8 cellular contexts compared by ENCODE assay signal in genomic region chr10:80535671-80536360, GRCh38. TPM values are rescaled to one million over a fixed set of nuclear protein-coding genes. Genes with fewer than 3 reads are reported as not detected.
DNase-seq lines count a peak whose midpoint lies in the region; ATAC-seq and TF ChIP-seq lines count a peak whose summit lies in the region.

No MANE protein-coding gene starts in this region.

- WGBS in body of pancreas, 2 donors, result 17 to 19% methylated on average over 7 to 50 of the region's 50 CpGs

- TF ChIP-seq POLR2A in GM19193 (IDR thresholded peaks at IDR 0.05; ENCODE audit: extremely low read depth, insufficient read depth, insufficient read length) (peak; percentile 82), body of pancreas (IDR thresholded peaks at IDR 0.05) (peak; percentile 30 to 82 (median 67))

- peaks cover 10% of the 10 kb centered on the region for H3K4me1 ChIP-seq in body of pancreas

- peak; percentile 48 for TF ChIP-seq CTCF in AG10803 (conservative IDR thresholded peaks at IDR 0.05; ENCODE audit: low read length)
- peak; percentile 59 to 89 (median 85) for TF ChIP-seq CTCF in body of pancreas (IDR thresholded peaks at IDR 0.05)

- H3K4me3 ChIP-seq in AG10803 (ENCODE audit: low read length) (peak overlapping the region; percentile 51), body of pancreas (peak overlapping the region; percentile 13 to 31)

- intact Hi-C loops in body of pancreas (cut with DNase I), result no loop called here
- intact Hi-C loops in left colon (cut with DNase I, micrococcal nuclease), result no loop called here

- ATAC-seq in HG03460 (IDR thresholded peaks at IDR 0.05; ENCODE audit: unreplicated experiment) (peak; percentile 75), body of pancreas (peak; percentile 94), left colon (peak; percentile 95)

- peak; percentile 59 for DNase-seq in AG10803 (ENCODE audit: low read depth)
- peak; percentile 40 to 88 (median 67) for DNase-seq in T-helper 2 cell
- peak; percentile 77 to 82 (median 78) for DNase-seq in body of pancreas
- DNase-seq in left colon, result peak; percentile 83 to 87
- DNase-seq in stimulated activated CD8-positive, alpha-beta memory T cell treated with anti-CD3 and anti-CD28 coated beads, Interleukin-12 subunit alpha, Interleukin-12 subunit beta, amount 100 ng/mL, for 1 hour (ENCODE audit: low read depth), result peak; percentile 55
- DNase-seq in NCI-H2171 (lab: John Stamatoyannopoulos, UW), result no peak

- H3K27me3 ChIP-seq in body of pancreas, result no peaks in the 10 kb centered on the region

- no peaks in the 10 kb centered on the region for H3K36me3 ChIP-seq in body of pancreas (replicated peaks in 1 of 2; ENCODE audit: insufficient read depth in 1 of 2, low read depth in 2 of 2)

- no peaks in the 10 kb centered on the region for H3K9me3 ChIP-seq in body of pancreas

- peak overlapping the region in 3 of 4 donors; percentile 39 to 70 (median 59) for H3K27ac ChIP-seq in body of pancreas

RNA-seq across cellular contexts. Expression of gene SH2D4B, which starts 1.9 kb away (rescaled TPM):
- under 1 TPM in 1 of 2 donors, not detected in 1; 0.33 TPM for total RNA-seq in body of pancreas
- total RNA-seq in left colon, result not detected
